Comparison of ENCODE assay signal across 20 cellular contexts in genomic region chr3:151553873-151554272, GRCh38.
DNase-seq lines count a peak whose midpoint lies in the region; TF ChIP-seq lines count a peak whose summit lies in the region.
"Had no signal": no experiment of that assay in that cellular context is flagged by ENCODE, and none has a peak within 500 bp of the region (broad histone marks: within the 10 kb centered on the region; RNA-seq: fewer than 3 reads in every experiment).

No MANE protein-coding gene starts in this region.

- TF ChIP-seq EP300 in ovary (IDR thresholded peaks at IDR 0.05): no peak

- intact Hi-C loops in ovary (cut with DNase I): no loop called here

- no peaks in the 10 kb centered on the region for H3K27me3 ChIP-seq in ovary
- H3K27me3 ChIP-seq: BLaER1, stomach had no signal

- no peak overlapping the region for H3K27ac ChIP-seq in ovary
- H3K27ac ChIP-seq: BLaER1, psoas muscle, stomach, WERI-Rb-1 had no signal

- H3K4me3 ChIP-seq in fibroblast of pulmonary artery (replicated peaks; ENCODE audit: low read depth, low read length) (no peak overlapping the region), ovary (no peak overlapping the region)
- H3K4me3 ChIP-seq: BLaER1, psoas muscle, stomach had no signal

- peaks cover 4% of the 10 kb centered on the region for H3K4me1 ChIP-seq in ovary (ENCODE audit: insufficient read depth)
- H3K4me1 ChIP-seq: BLaER1, psoas muscle, stomach had no signal

- no peaks in the 10 kb centered on the region for H3K36me3 ChIP-seq in ovary
- H3K36me3 ChIP-seq: BLaER1, stomach, WERI-Rb-1 had no signal

- H3K9me3 ChIP-seq in ovary: no peaks in the 10 kb centered on the region
- H3K9me3 ChIP-seq: BLaER1, psoas muscle, stomach had no signal

- DNase-seq in GM04504 (ENCODE audit: low read depth) (peak; percentile 27), OCI-M1 (lab: John Stamatoyannopoulos, UW) (peak; percentile 2), fibroblast of pulmonary artery (ENCODE audit: low read depth) (peak; percentile 79), ovary (peak in 3 of 5 donors; percentile 34 to 72 (median 39)), ACHN (no peak), cerebellar cortex (ENCODE audit: low spot score) (no peak), HPDE6-E6E7 (ENCODE audit: extremely low spot score) (no peak)
- no peak for DNase-seq in stimulated activated naive CD4-positive, alpha-beta T cell (lab: John Stamatoyannopoulos, UW)
- DNase-seq: activated CD8-positive, alpha-beta T cell treated with anti-CD3 and anti-CD28 coated beads, Interleukin-2, amount 10 ng/mL, durations not matched to agents 7 days and 5 days; amygdala; DMS153; hippocampal formation; naive thymus-derived CD8-positive, alpha-beta T cell; NCI-H1930; NCI-H524; stimulated activated CD4-positive, alpha-beta T cell treated with anti-CD3 and anti-CD28 coated beads, Interleukin-15, amount 100 ng/mL, for 24 hours; stomach; WERI-Rb-1 had no signal

- WGBS in ovary, 3 donors: 78 to 87% (median 86%) methylated on average over 3 of the region's 3 CpGs

- TF ChIP-seq POLR2A in ovary (IDR thresholded peaks at IDR 0.05): no peak

- in situ Hi-C loops in ACHN (cut with HindIII; ENCODE audit: low pct_ligation_motif_present, low pct_unique_long_range_greater_than_20kb, low sequenced_read_pairs): no loop called here

- TF ChIP-seq CTCF in fibroblast of pulmonary artery (IDR thresholded peaks at IDR 0.05; ENCODE audit: low read length, missing control alignments) (no peak), ovary (IDR thresholded peaks at IDR 0.05) (no peak)

Comparison
In these comparisons a context has a peak if more than half of its experiments do, and no peak if none do; other contexts are left out.
1. DNase-seq: peak in GM04504 (single experiment), OCI-M1 (single experiment), fibroblast of pulmonary artery (single experiment) and ovary (3 of 5); none in ACHN (single experiment), cerebellar cortex (single experiment), stimulated activated naive CD4-positive, alpha-beta T cell (0 of 6) and HPDE6-E6E7 (single experiment).